ENCODE assay signal across 19 cellular contexts in genomic region chr14:89680156-89680555, GRCh38.
DNase-seq lines count a peak whose midpoint lies in the region; ATAC-seq and TF ChIP-seq lines count a peak whose summit lies in the region.
"Had no signal": no experiment of that assay in that cellular context is flagged by ENCODE, and none has a peak within 500 bp of the region (broad histone marks: within the 10 kb centered on the region; RNA-seq: fewer than 3 reads in every experiment).

No MANE protein-coding gene starts in this region.

- POLR2A ChIA-PET in activated CD4-positive, alpha-beta memory T cell treated with anti-CD3 and anti-CD28 coated beads for 36 hours (lab: Charles Lee): no interaction called here

- H3K27ac ChIP-seq in dorsolateral prefrontal cortex: peak overlapping the region in 36 of 59 donors; percentile 5 to 68 (median 39)
- H3K27ac ChIP-seq: colonic mucosa, suprapubic skin had no signal

- DNase-seq in activated naive CD4-positive, alpha-beta T cell treated with anti-CD3 and anti-CD28 coated beads, Interleukin-2, amount 10 ng/mL, durations not matched to agents 7 days and 5 days: no peak
- no peak for DNase-seq in activated naive CD4-positive, alpha-beta T cell treated with Interleukin-2 at 50 U/mL for 16 hours
- no peak for DNase-seq in activated CD4-positive, alpha-beta memory T cell treated with anti-CD3 and anti-CD28 coated beads for 36 hours
- DNase-seq in dorsolateral prefrontal cortex (no peak), NCI-H510A (lab: John Stamatoyannopoulos, UW) (no peak)
- no peak for DNase-seq in stimulated activated naive B cell treated with anti-CD40 and anti-IgM and Interleukin-4, amounts not matched to agents 10 μg/mL and 1 μg/mL and 100 μg/mL, for 72 hours
- no peak for DNase-seq in stimulated activated CD4-positive, alpha-beta T cell treated with anti-CD3 and anti-CD28 coated beads, Interleukin-15, amount 100 ng/mL, for 24 hours
- DNase-seq: BE2C; colonic mucosa; effector memory CD8-positive, alpha-beta T cell; foreskin fibroblast; mesendoderm; NCI-H2081 treated with DMSO at 0.1 percent for 48 hours; OCI-M1; stimulated activated CD4-positive, alpha-beta T cell treated with anti-CD3 and anti-CD28 coated beads, Interleukin-1b, Interleukin-23, amount 100 ng/mL, for 48 hours; SW 1271 had no signal

- H3K36me3 Mint-ChIP-seq in activated naive CD4-positive, alpha-beta T cell treated with anti-CD3 and anti-CD28 coated beads, Interleukin-2, amount 10 ng/mL, durations not matched to agents 7 days and 5 days: peaks cover 13% of the 10 kb centered on the region
- H3K36me3 Mint-ChIP-seq in activated CD4-positive, alpha-beta memory T cell treated with anti-CD3 and anti-CD28 coated beads for 36 hours: peaks cover 7% of the 10 kb centered on the region
- peaks cover 2 to 7% of the 10 kb centered on the region in 2 donors for H3K36me3 Mint-ChIP-seq in stimulated activated naive B cell treated with anti-CD40 and anti-IgM and Interleukin-4, amounts not matched to agents 10 μg/mL and 1 μg/mL and 100 μg/mL, for 72 hours

- H3K4me3 ChIP-seq in dorsolateral prefrontal cortex: no peak overlapping the region
- H3K4me3 ChIP-seq: colonic mucosa, skin epidermis, suprapubic skin had no signal

- no peak overlapping the region for H3K4me3 Mint-ChIP-seq in activated naive CD4-positive, alpha-beta T cell treated with anti-CD3 and anti-CD28 coated beads, Interleukin-2, amount 10 ng/mL, durations not matched to agents 7 days and 5 days
- H3K4me3 Mint-ChIP-seq in activated CD4-positive, alpha-beta memory T cell treated with anti-CD3 and anti-CD28 coated beads for 36 hours: no peak overlapping the region
- H3K4me3 Mint-ChIP-seq in stimulated activated naive B cell treated with anti-CD40 and anti-IgM and Interleukin-4, amounts not matched to agents 10 μg/mL and 1 μg/mL and 100 μg/mL, for 72 hours: no peak overlapping the region

- H3K9me3 Mint-ChIP-seq in activated naive CD4-positive, alpha-beta T cell treated with anti-CD3 and anti-CD28 coated beads, Interleukin-2, amount 10 ng/mL, durations not matched to agents 7 days and 5 days: peaks cover 12% of the 10 kb centered on the region
- H3K9me3 Mint-ChIP-seq in activated CD4-positive, alpha-beta memory T cell treated with anti-CD3 and anti-CD28 coated beads for 36 hours: peaks cover 29% of the 10 kb centered on the region
- H3K9me3 Mint-ChIP-seq in stimulated activated naive B cell treated with anti-CD40 and anti-IgM and Interleukin-4, amounts not matched to agents 10 μg/mL and 1 μg/mL and 100 μg/mL, for 72 hours: peaks cover 3% of the 10 kb centered on the region in 2 donors
- H3K9me3 Mint-ChIP-seq: effector memory CD8-positive, alpha-beta T cell had no signal

- ATAC-seq in stimulated activated naive B cell treated with anti-CD40 and anti-IgM and Interleukin-4, amounts not matched to agents 10 μg/mL and 1 μg/mL and 100 μg/mL, for 72 hours (replicated peaks): no peak
- no peak for ATAC-seq in HG02884 (IDR thresholded peaks at IDR 0.05; ENCODE audit: unreplicated experiment)

- peaks cover 41% of the 10 kb centered on the region for H3K4me1 Mint-ChIP-seq in activated naive CD4-positive, alpha-beta T cell treated with anti-CD3 and anti-CD28 coated beads, Interleukin-2, amount 10 ng/mL, durations not matched to agents 7 days and 5 days
- H3K4me1 Mint-ChIP-seq in activated CD4-positive, alpha-beta memory T cell treated with anti-CD3 and anti-CD28 coated beads for 36 hours (ENCODE audit: low read depth): peaks cover 39% of the 10 kb centered on the region
- H3K4me1 Mint-ChIP-seq in stimulated activated naive B cell treated with anti-CD40 and anti-IgM and Interleukin-4, amounts not matched to agents 10 μg/mL and 1 μg/mL and 100 μg/mL, for 72 hours: peaks cover 32 to 46% of the 10 kb centered on the region in 2 donors

- H3K27me3 ChIP-seq in dorsolateral prefrontal cortex: no peaks in the 10 kb centered on the region
- H3K27me3 ChIP-seq: BE2C, colonic mucosa, suprapubic skin had no signal

- peak overlapping the region; percentile 8 for H3K27ac Mint-ChIP-seq in activated naive CD4-positive, alpha-beta T cell treated with anti-CD3 and anti-CD28 coated beads, Interleukin-2, amount 10 ng/mL, durations not matched to agents 7 days and 5 days
- H3K27ac Mint-ChIP-seq in activated CD4-positive, alpha-beta memory T cell treated with anti-CD3 and anti-CD28 coated beads for 36 hours: peak overlapping the region; percentile 9
- H3K27ac Mint-ChIP-seq in stimulated activated naive B cell treated with anti-CD40 and anti-IgM and Interleukin-4, amounts not matched to agents 10 μg/mL and 1 μg/mL and 100 μg/mL, for 72 hours: peak overlapping the region; percentile 92

- intact Hi-C loops in activated CD4-positive, alpha-beta memory T cell treated with anti-CD3 and anti-CD28 coated beads for 36 hours (cut with micrococcal nuclease): loop anchor here (2.0 to 5.0 kb wide), 2 partner anchors 23 to 248 kb away; no protein-coding TSS in a partner anchor
- intact Hi-C loops in dorsolateral prefrontal cortex (cut with DNase I): no loop called here

- H3K27me3 Mint-ChIP-seq in activated naive CD4-positive, alpha-beta T cell treated with anti-CD3 and anti-CD28 coated beads, Interleukin-2, amount 10 ng/mL, durations not matched to agents 7 days and 5 days: no peaks in the 10 kb centered on the region
- H3K27me3 Mint-ChIP-seq in activated CD4-positive, alpha-beta memory T cell treated with anti-CD3 and anti-CD28 coated beads for 36 hours: no peaks in the 10 kb centered on the region
- no peaks in the 10 kb centered on the region for H3K27me3 Mint-ChIP-seq in stimulated activated naive B cell treated with anti-CD40 and anti-IgM and Interleukin-4, amounts not matched to agents 10 μg/mL and 1 μg/mL and 100 μg/mL, for 72 hours
- H3K27me3 Mint-ChIP-seq: effector memory CD8-positive, alpha-beta T cell had no signal

- no peak for TF ChIP-seq CTCF in dorsolateral prefrontal cortex (IDR thresholded peaks at IDR 0.05 in 54 of 56, conservative IDR thresholded peaks at IDR 0.05 in 2 of 56; ENCODE audit: low read depth in 1 of 56, partially characterized antibody in 56 of 56)

- CTCF ChIA-PET in activated naive CD4-positive, alpha-beta T cell treated with anti-CD3 and anti-CD28 coated beads, Interleukin-2, amount 10 ng/mL, durations not matched to agents 7 days and 5 days (lab: Charles Lee): interaction anchor here (0.7 to 1.5 kb wide), 2 partner anchors 13 to 42 kb away, joined by 3 to 4 read pairs; no protein-coding TSS in a partner anchor
- CTCF ChIA-PET in activated CD4-positive, alpha-beta memory T cell treated with anti-CD3 and anti-CD28 coated beads for 36 hours (lab: Charles Lee): interaction anchor here (0.6 to 1.7 kb wide), 3 partner anchors 21 to 98 kb away, joined by 3 to 4 read pairs (median 3); no protein-coding TSS in a partner anchor

Comparison
In these comparisons a context has a peak if more than half of its experiments do, and no peak if none do; other contexts are left out.
1. H3K27ac Mint-ChIP-seq: peak in every context shown above with its lines; median percentile 92 in stimulated activated naive B cell treated with anti-CD40 and anti-IgM and Interleukin-4, amounts not matched to agents 10 μg/mL and 1 μg/mL and 100 μg/mL, for 72 hours; 9 in activated CD4-positive, alpha-beta memory T cell treated with anti-CD3 and anti-CD28 coated beads for 36 hours; 8 in activated naive CD4-positive, alpha-beta T cell treated with anti-CD3 and anti-CD28 coated beads, Interleukin-2, amount 10 ng/mL, durations not matched to agents 7 days and 5 days.